27 cellular contexts compared by ENCODE assay signal in the genomic region with DNA sequence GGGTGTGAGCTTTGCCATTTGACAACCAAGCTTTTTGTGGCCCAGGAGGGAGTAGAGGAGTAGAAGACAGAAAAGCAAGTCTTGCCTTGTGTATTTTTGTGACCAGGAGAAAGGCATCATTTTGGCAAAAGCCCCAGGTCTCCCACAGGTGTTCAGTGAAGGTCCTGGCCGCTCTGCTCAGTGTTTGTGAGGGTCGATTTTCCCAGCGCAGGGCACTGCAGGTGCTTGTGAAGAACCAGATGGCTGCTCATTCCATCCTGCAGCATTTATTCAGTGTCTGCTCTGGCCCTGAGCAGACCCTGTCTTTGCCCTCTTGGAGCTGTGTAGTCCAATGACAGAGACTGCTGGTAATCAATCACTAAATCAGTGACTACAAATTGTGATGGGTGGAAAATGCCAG.
"Had no signal": no experiment of that assay in that cellular context is flagged by ENCODE, and none has a peak within 500 bp of the region (broad histone marks: within the 10 kb centered on the region; RNA-seq: fewer than 3 reads in every experiment).

No MANE protein-coding gene starts in this region.

- H3K4me3 Mint-ChIP-seq: activated CD8-positive, alpha-beta T cell treated with anti-CD3 and anti-CD28 coated beads, Interleukin-2, amount 10 ng/mL, durations not matched to agents 7 days and 5 days; activated naive CD8-positive, alpha-beta T cell had no signal

- H3K27me3 ChIP-seq: adrenal gland, breast epithelium, Peyer's patch, SJCRH30 had no signal

- H3K27ac ChIP-seq: adrenal gland, breast epithelium, KMS-11, Peyer's patch, RWPE1, SJCRH30, VCaP had no signal

- H3K4me3 ChIP-seq: adrenal gland, breast epithelium, Peyer's patch, SJCRH30 had no signal

- H3K4me1 ChIP-seq: adrenal gland, breast epithelium, Peyer's patch, SJCRH30 had no signal

- H3K36me3 Mint-ChIP-seq: activated naive CD8-positive, alpha-beta T cell had no signal

- H3K36me3 ChIP-seq: adrenal gland, breast epithelium, Peyer's patch, SJCRH30 had no signal

- ATAC-seq: activated CD4-positive, CD25-positive, alpha-beta regulatory T cell treated with anti-CD3 and anti-CD28 coated beads, Interleukin-2, amount 50 U/mL, for 24 hours; activated CD8-positive, alpha-beta T cell treated with anti-CD3 and anti-CD28 coated beads, Interleukin-2, amount 10 ng/mL, durations not matched to agents 7 days and 5 days had no signal

- H3K9me3 ChIP-seq: adrenal gland, breast epithelium, Peyer's patch, SJCRH30, SK-N-SH had no signal

- H3K9ac ChIP-seq: KMS-11, SK-N-SH had no signal

- H3K27ac Mint-ChIP-seq: activated CD8-positive, alpha-beta T cell treated with anti-CD3 and anti-CD28 coated beads, Interleukin-2, amount 10 ng/mL, durations not matched to agents 7 days and 5 days; activated naive CD8-positive, alpha-beta T cell had no signal

- DNase-seq: activated CD4-positive, alpha-beta T cell treated with anti-CD3 and anti-CD28 coated beads for 4 hours; activated CD4-positive, alpha-beta T cell treated with anti-CD3 and anti-CD28 coated beads, Interleukin-2, amount 50 U/mL, for 4 hours; activated CD8-positive, alpha-beta memory T cell treated with anti-CD3 and anti-CD28 coated beads, Interleukin-2, amount 50 U/mL, for 48 hours; activated CD8-positive, alpha-beta T cell treated with anti-CD3 and anti-CD28 coated beads, Interleukin-2, amount 10 ng/mL, durations not matched to agents 7 days and 5 days; activated naive CD4-positive, alpha-beta T cell treated with Interleukin-2 at 50 U/mL for 16 hours; activated T-cell treated with anti-CD3 and anti-CD28 coated beads, Interleukin-2, amount 50 U/mL, for 1 hour; anterior cingulate cortex; central memory CD4-positive, alpha-beta T cell; NCI-H1092; NCI-H1417 treated with DMSO at 0.1 percent for 48 hours; NCI-H1694; NCI-H2029; NCI-H345; NCI-H510A; NCI-H526 treated with DMSO at 0.1 percent for 48 hours; Peyer's patch; Right ventricle myocardium superior; SJCRH30; SK-N-SH; T-helper 1 cell had no signal

- H3K27me3 Mint-ChIP-seq: activated naive CD8-positive, alpha-beta T cell had no signal

- H3K4me2 ChIP-seq: KMS-11, SK-N-SH had no signal
